Comparison of ENCODE assay signal across 8 cellular contexts in the genomic region with DNA sequence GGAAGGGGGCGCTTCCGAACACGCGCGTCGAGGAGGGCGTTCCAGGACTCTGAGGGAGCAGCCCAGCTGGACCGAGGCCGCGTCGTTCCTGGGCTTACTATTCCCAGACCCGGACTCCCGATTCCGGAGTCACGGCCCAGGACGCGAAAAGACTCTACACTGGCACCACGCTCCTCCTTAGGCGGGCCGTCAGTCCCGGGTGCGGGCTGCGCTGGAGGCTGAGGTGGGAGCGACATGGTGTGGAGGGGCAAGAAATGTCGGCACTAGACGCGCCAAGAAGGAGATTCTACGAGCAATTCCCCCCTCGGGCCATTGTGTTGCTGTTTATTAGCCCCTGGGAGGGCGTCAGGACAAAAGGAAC. TPM values are rescaled to one million over a fixed set of nuclear protein-coding genes. Genes with fewer than 3 reads are reported as not detected.
A peak's percentile ranks its signal among the peaks of the same experiment; 100 is the strongest.
DNase-seq lines count a peak whose midpoint lies in the region; ATAC-seq and TF ChIP-seq lines count a peak whose summit lies in the region.

No MANE protein-coding gene starts in this region.

- POLR2A ChIA-PET in BJ (lab: Charles Lee), result no interaction called here

- peaks cover 3% of the 10 kb centered on the region; the same call in 1 of the 2 replicates for H3K27me3 ChIP-seq in BJ (ENCODE audit: control insufficient read depth, insufficient read depth, low read length)

- peaks cover 0 to 5% (median 3%) of the 10 kb centered on the region in 5 experiments for H3K9me3 Mint-ChIP-seq in brain

- peak overlapping the region; percentile 85 to 90 (median 88) for H3K4me3 Mint-ChIP-seq in brain

- TF ChIP-seq CTCF in BJ (IDR thresholded peaks at IDR 0.05; ENCODE audit: insufficient read depth, low read depth, low read length) (no peak), brain (conservative IDR thresholded peaks at IDR 0.05) (no peak)

- H3K27me3 Mint-ChIP-seq in brain, result peaks cover 29% of the 10 kb centered on the region

- H3K27ac Mint-ChIP-seq in brain, result peak overlapping the region; percentile 2 to 95 (median 45)

- no peak for DNase-seq in BJ (ENCODE audit: low read depth)
- DNase-seq in left lobe of liver (ENCODE audit: low spot score), result no peak
- no peak for DNase-seq in NCI-H1694 (lab: John Stamatoyannopoulos, UW)
- DNase-seq in NCI-H1436 treated with DMSO at 0.1 percent for 48 hours (lab: John Stamatoyannopoulos, UW), result no peak

- CTCF ChIA-PET in BJ (lab: Yijun Ruan, JAX), result no interaction called here

- ATAC-seq in GM19452 (IDR thresholded peaks at IDR 0.05; ENCODE audit: unreplicated experiment) (peak; percentile 22), HG03469 (IDR thresholded peaks at IDR 0.05; ENCODE audit: unreplicated experiment) (peak; percentile 7), left lobe of liver (peak; percentile 30)

- peaks cover 16% of the 10 kb centered on the region for H3K4me1 Mint-ChIP-seq in brain

- H3K27ac ChIP-seq in temporal lobe (ENCODE audit: low read depth, low read length), result peak overlapping the region; percentile 33

- peak overlapping the region; percentile 49 for H3K4me3 ChIP-seq in BJ (ENCODE audit: low read depth, low read length)

- H3K36me3 ChIP-seq in BJ (ENCODE audit: control insufficient read depth, insufficient read depth, low read length), result no peaks in the 10 kb centered on the region

- H3K36me3 Mint-ChIP-seq in brain, result no peaks in the 10 kb centered on the region

RNA-seq across cellular contexts. Expression of a gene that starts 0.6 kb away (rescaled TPM):
- polyA plus RNA-seq in BJ (2011; rRNA removed), result 0.06 and 0.15 TPM in 2 replicates
- not detected in 2 replicates for polyA minus RNA-seq in BJ (2011; rRNA and poly(A)+ RNA removed)
- polyA plus RNA-seq in brain (ENCODE audit: insufficient read depth, low read depth, low replicate concordance), result 3.7 TPM
- total RNA-seq in left lobe of liver, result 11.4 TPM
- 85.1 TPM for total RNA-seq in temporal lobe

RNA-seq across cellular contexts. Expression of a gene that starts 26.9 kb away (rescaled TPM):
- 0.25 and 0.40 TPM in 2 replicates for polyA plus RNA-seq in BJ (2011; rRNA removed)
- 0.90 TPM in 1 of 2 replicates, not detected in the other for polyA minus RNA-seq in BJ (2011; rRNA and poly(A)+ RNA removed)
- polyA plus RNA-seq in brain (ENCODE audit: insufficient read depth, low read depth, low replicate concordance), result 8.5 TPM
- total RNA-seq in left lobe of liver, result 33.4 TPM
- 7.4 TPM for total RNA-seq in temporal lobe
